ENCODE assay signal across 8 cellular contexts in genomic region chr17:6755731-6756184, GRCh38. TPM values are rescaled to one million over a fixed set of nuclear protein-coding genes. Genes with fewer than 3 reads are reported as not detected.
DNase-seq lines count a peak whose midpoint lies in the region; ATAC-seq and TF ChIP-seq lines count a peak whose summit lies in the region.

XAF1 (plus strand) TSS chr17:6756046; CDS start chr17:6756079, 33 bp downstream.

- no peak within 1 kb of the TSS for H3K27ac ChIP-seq in adipose tissue (ENCODE audit: low read depth, low read length)

- H3K4me3 Mint-ChIP-seq in immature natural killer cell: peak within 1 kb of the TSS; percentile 98 to 99 (median 99)

- WGBS in adipose tissue, 3 donors: 2 to 48% (median 5%) methylated on average over 14 of the region's 14 CpGs

- no peak for ATAC-seq in HG03039 (IDR thresholded peaks at IDR 0.05; ENCODE audit: unreplicated experiment)

- no peaks in the 10 kb centered on the region for H3K9me3 Mint-ChIP-seq in immature natural killer cell

- H3K36me3 Mint-ChIP-seq in immature natural killer cell: peaks cover 6 to 26% (median 15%) of the 10 kb centered on the region in 3 donors

- DNase-seq in RPMI8226: peak; percentile 69
- DNase-seq in immature natural killer cell: peak; percentile 64 to 71 (median 67)
- DNase-seq in stimulated activated CD4-positive, alpha-beta T cell treated with anti-CD3 and anti-CD28 coated beads, Interleukin-2, amount 100 ng/mL, for 48 hours: peak; percentile 19 to 39
- DNase-seq in SW 1271 (lab: John Stamatoyannopoulos, UW): no peak
- no peak for DNase-seq in NCI-H2227 (lab: John Stamatoyannopoulos, UW; ENCODE audit: unreplicated experiment)

- peak within 1 kb of the TSS; percentile 94 to 96 (median 96) for H3K27ac Mint-ChIP-seq in immature natural killer cell

- peaks cover 65 to 70% of the 10 kb centered on the region in 2 donors for H3K4me1 Mint-ChIP-seq in immature natural killer cell

- TF ChIP-seq POLR2A in GM18526 (IDR thresholded peaks at IDR 0.05; ENCODE audit: extremely low read depth, insufficient read length): peak; percentile 16

- peaks cover 4 to 9% (median 5%) of the 10 kb centered on the region in 3 donors for H3K27me3 Mint-ChIP-seq in immature natural killer cell (ENCODE audit: low read depth in 3 of 3)

RNA-seq across cellular contexts. Expression of gene XAF1, which starts in this region (rescaled TPM):
- polyA plus RNA-seq in adipose tissue (10 to 100 TPM in 2 of 3 donors, 1 to 10 TPM in 1; 9.8 to 75.6 (median 21.0) TPM), immature natural killer cell (10 to 100 TPM in 2 of 3 donors, 1 to 10 TPM in 1; 9.7 to 79.6 (median 39.2) TPM)

Comparison
In these comparisons a context has a peak if more than half of its experiments do, and no peak if none do; other contexts are left out.
1. DNase-seq: peak in RPMI8226 (single experiment), immature natural killer cell (3 of 3) and stimulated activated CD4-positive, alpha-beta T cell treated with anti-CD3 and anti-CD28 coated beads, Interleukin-2, amount 100 ng/mL, for 48 hours (2 of 2); none in SW 1271 (0 of 2) and NCI-H2227 (single experiment).